Comparison of ENCODE assay signal across 14 cellular contexts in the genomic region with DNA sequence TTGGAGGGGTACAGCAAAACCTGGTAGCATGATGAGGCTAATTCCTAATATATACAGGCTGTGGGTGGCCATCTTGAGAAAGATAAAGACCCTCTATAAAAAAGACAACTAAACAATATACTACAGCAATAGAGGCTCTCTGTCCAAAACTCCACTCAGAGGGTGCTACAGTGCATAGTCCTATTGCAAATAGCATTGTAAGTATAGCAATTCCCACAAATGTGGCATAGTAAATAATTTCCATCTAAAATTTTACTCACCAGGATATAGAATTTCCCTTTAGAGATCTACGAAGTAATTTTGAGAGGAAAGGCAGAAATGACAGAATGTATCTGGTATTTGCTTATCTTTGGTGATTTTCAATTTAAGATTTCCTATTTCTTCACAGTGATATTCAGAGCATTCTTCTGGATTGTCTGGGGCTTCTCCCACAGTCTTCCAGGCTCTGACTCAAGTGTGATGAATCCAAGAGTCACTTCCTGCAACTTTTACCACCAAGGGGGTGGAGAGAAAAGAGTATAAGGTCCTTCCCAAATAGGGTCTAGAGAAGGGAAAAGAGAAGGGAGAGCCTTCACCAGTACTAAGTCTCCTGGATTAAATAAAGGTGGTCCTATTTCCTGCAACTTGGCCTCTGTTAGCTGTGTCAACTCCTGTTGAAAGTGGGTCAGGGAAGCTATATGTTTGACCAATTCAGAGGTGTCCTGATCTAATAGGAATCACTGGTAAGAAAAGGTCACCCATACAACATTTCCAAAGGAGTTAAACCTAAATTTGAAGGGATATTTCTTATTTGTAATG.
DNase-seq lines count a peak whose midpoint lies in the region; ATAC-seq and TF ChIP-seq lines count a peak whose summit lies in the region.
"Had no signal": no experiment of that assay in that cellular context is flagged by ENCODE, and none has a peak within 500 bp of the region (broad histone marks: within the 10 kb centered on the region; RNA-seq: fewer than 3 reads in every experiment).

No MANE protein-coding gene starts in this region.

- no peak overlapping the region for H3K4me3 Mint-ChIP-seq in endothelial cell (ENCODE audit: unreplicated experiment)
- no peak overlapping the region for H3K4me3 Mint-ChIP-seq in activated T-cell treated with anti-CD3 and anti-CD28 coated beads, Interleukin-2, amount 50 U/mL, for 4 hours
- H3K4me3 Mint-ChIP-seq: activated naive CD8-positive, alpha-beta T cell; T-helper 1 cell treated with Interleukin-12 subunit alpha and Interleukin-12 subunit beta and Interleukin-4 antibody, amounts not matched to agents 30 μg/mL and 1 μg/mL, for 36 hours had no signal

- H3K27me3 Mint-ChIP-seq in endothelial cell (ENCODE audit: unreplicated experiment): no peaks in the 10 kb centered on the region
- H3K27me3 Mint-ChIP-seq in activated T-cell treated with anti-CD3 and anti-CD28 coated beads, Interleukin-2, amount 50 U/mL, for 4 hours (ENCODE audit: low read depth): no peaks in the 10 kb centered on the region
- H3K27me3 Mint-ChIP-seq: activated naive CD8-positive, alpha-beta T cell had no signal

- no peak overlapping the region for H3K27ac Mint-ChIP-seq in endothelial cell (ENCODE audit: unreplicated experiment)
- H3K27ac Mint-ChIP-seq: activated naive CD8-positive, alpha-beta T cell; T-helper 1 cell treated with Interleukin-12 subunit alpha and Interleukin-12 subunit beta and Interleukin-4 antibody, amounts not matched to agents 30 μg/mL and 1 μg/mL, for 36 hours had no signal

- WGBS in mesodermal cell (ENCODE audit: insufficient coverage in 2 of 2), 2 experiments: no CpG with 5 or more reads among the region's 1 CpG

- H3K36me3 Mint-ChIP-seq in endothelial cell (ENCODE audit: low read depth, unreplicated experiment): no peaks in the 10 kb centered on the region
- H3K36me3 Mint-ChIP-seq in activated T-cell treated with anti-CD3 and anti-CD28 coated beads, Interleukin-2, amount 50 U/mL, for 4 hours (ENCODE audit: insufficient read depth): no peaks in the 10 kb centered on the region
- H3K36me3 Mint-ChIP-seq: activated naive CD8-positive, alpha-beta T cell had no signal

- DNase-seq in AG09319 (ENCODE audit: extremely low read depth, low read depth) (peak; percentile 14), MG63 (peak; percentile 68), choroid plexus epithelial cell (ENCODE audit: low read depth) (peak; percentile 90), endothelial cell (ENCODE audit: low spot score) (no peak)
- DNase-seq in activated T-cell treated with anti-CD3 and anti-CD28 coated beads, Interleukin-2, amount 50 U/mL, for 4 hours: no peak
- DNase-seq: mucosa of descending colon, NCI-H1417 treated with DMSO at 0.1 percent for 48 hours, transverse colon had no signal

- no peaks in the 10 kb centered on the region for H3K4me1 Mint-ChIP-seq in endothelial cell (ENCODE audit: unreplicated experiment)
- H3K4me1 Mint-ChIP-seq in activated T-cell treated with anti-CD3 and anti-CD28 coated beads, Interleukin-2, amount 50 U/mL, for 4 hours (ENCODE audit: low read depth): no peaks in the 10 kb centered on the region

- no peaks in the 10 kb centered on the region for H3K9me3 Mint-ChIP-seq in endothelial cell (ENCODE audit: unreplicated experiment)
- peaks cover 16% of the 10 kb centered on the region for H3K9me3 Mint-ChIP-seq in activated T-cell treated with anti-CD3 and anti-CD28 coated beads, Interleukin-2, amount 50 U/mL, for 4 hours

- no peaks in the 10 kb centered on the region for H3K27me3 ChIP-seq in MG63
- H3K27me3 ChIP-seq: right atrium auricular region, transverse colon had no signal

- H3K4me3 ChIP-seq in MG63 (no peak overlapping the region), choroid plexus epithelial cell (ENCODE audit: low read depth, low read length) (no peak overlapping the region), mesodermal cell (ENCODE audit: extremely low read depth, insufficient read depth, low read length, poor library complexity, severe bottlenecking) (no peak overlapping the region)
- H3K4me3 ChIP-seq: mucosa of descending colon, right atrium auricular region, transverse colon had no signal

- H3K27ac ChIP-seq in mesodermal cell (ENCODE audit: low read depth, low read length, severe bottlenecking): peak overlapping the region; percentile 65
- H3K27ac ChIP-seq: right atrium auricular region, transverse colon had no signal

- no peak for ATAC-seq in activated T-cell treated with anti-CD3 and anti-CD28 coated beads, Interleukin-2, amount 50 U/mL, for 4 hours
- ATAC-seq in HG02678 (IDR thresholded peaks at IDR 0.05; ENCODE audit: unreplicated experiment) (no peak), GM18907 (IDR thresholded peaks at IDR 0.05; ENCODE audit: unreplicated experiment) (no peak)
- ATAC-seq: mucosa of descending colon had no signal

- TF ChIP-seq CTCF in AG09319 (IDR thresholded peaks at IDR 0.05; ENCODE audit: low read depth, low read length): no peak
- TF ChIP-seq CTCF in choroid plexus epithelial cell (conservative IDR thresholded peaks at IDR 0.05; ENCODE audit: low read depth, low read length): no peak
- TF ChIP-seq CTCF in endothelial cell (IDR thresholded peaks at IDR 0.05; ENCODE audit: unreplicated experiment): no peak

- H3K4me1 ChIP-seq in mesodermal cell (ENCODE audit: control insufficient read depth, insufficient read depth, low read length, poor library complexity, severe bottlenecking): peaks cover 28% of the 10 kb centered on the region
- H3K4me1 ChIP-seq: right atrium auricular region, transverse colon had no signal

- H3K9me3 ChIP-seq in MG63 (peaks cover 7% of the 10 kb centered on the region), mesodermal cell (ENCODE audit: control insufficient read depth, low read length) (peaks cover 5% of the 10 kb centered on the region)
- H3K9me3 ChIP-seq: right atrium auricular region, transverse colon had no signal

- H3K36me3 ChIP-seq in MG63 (no peaks in the 10 kb centered on the region), mesodermal cell (ENCODE audit: control insufficient read depth, insufficient read depth, low read length) (no peaks in the 10 kb centered on the region)
- H3K36me3 ChIP-seq: right atrium auricular region, transverse colon had no signal

Comparison
In these comparisons a context has a peak if more than half of its experiments do, and no peak if none do; other contexts are left out.
1. DNase-seq: peak in AG09319 (single experiment), MG63 (single experiment) and choroid plexus epithelial cell (single experiment); none in endothelial cell (single experiment) and activated T-cell treated with anti-CD3 and anti-CD28 coated beads, Interleukin-2, amount 50 U/mL, for 4 hours (single experiment).